ENCODE assay signal across 19 cellular contexts in genomic region chr14:87567926-87568325, GRCh38.
"Had no signal": no experiment of that assay in that cellular context is flagged by ENCODE, and none has a peak within 500 bp of the region (broad histone marks: within the 10 kb centered on the region; RNA-seq: fewer than 3 reads in every experiment).

No MANE protein-coding gene starts in this region.

- H3K36me3 ChIP-seq: esophagus muscularis mucosa, gastroesophageal sphincter, pancreas, suprapubic skin, tibial artery, upper lobe of left lung, vagina had no signal

- H3K4me1 ChIP-seq: pancreas, suprapubic skin, tibial artery, upper lobe of left lung had no signal

- H3K4me3 ChIP-seq: esophagus muscularis mucosa, gastroesophageal sphincter, pancreas, suprapubic skin, tibial artery, upper lobe of left lung, vagina had no signal

- H3K9me3 ChIP-seq: esophagus muscularis mucosa, gastroesophageal sphincter, pancreas, suprapubic skin, tibial artery, vagina had no signal

- DNase-seq: effector memory CD8-positive, alpha-beta T cell; glutamatergic neuron; islet precursor cell; mammary epithelial cell; midbrain; occipital lobe; pancreas; right cardiac atrium; small intestine; stimulated activated CD4-positive, alpha-beta T cell treated with anti-CD3 and anti-CD28 coated beads, Interleukin-4, amount 100 ng/mL, for 1 hour; stimulated activated CD8-positive, alpha-beta memory T cell treated with anti-CD3 and anti-CD28 coated beads, Interleukin-4, amount 100 ng/mL, for 48 hours; stimulated activated naive CD8-positive, alpha-beta T cell treated with anti-CD3 and anti-CD28 coated beads, Interleukin-15, Interleukin-2, amounts not matched to agents 100 U/mL and 50 U/mL, for 24 hours; tibial artery; upper lobe of left lung had no signal

- FAIRE-seq: pancreas, small intestine had no signal

- H3K27ac ChIP-seq: epithelial cell of prostate, esophagus muscularis mucosa, gastroesophageal sphincter, pancreas, suprapubic skin, tibial artery, upper lobe of left lung, vagina had no signal
